In genomic region chr4:152385551-152385950, GRCh38 we compare ENCODE assay signal across 9 cellular contexts.
DNase-seq lines count a peak whose midpoint lies in the region; ATAC-seq and TF ChIP-seq lines count a peak whose summit lies in the region.
"Had no signal": no experiment of that assay in that cellular context is flagged by ENCODE, and none has a peak within 500 bp of the region (broad histone marks: within the 10 kb centered on the region; RNA-seq: fewer than 3 reads in every experiment).

No MANE protein-coding gene starts in this region.

- no peaks in the 10 kb centered on the region for H3K4me1 ChIP-seq in HCT116 (ENCODE audit: control insufficient read depth in 1 of 2, insufficient read depth in 2 of 2, low read length in 2 of 2)
- H3K4me1 ChIP-seq in right lobe of liver = peaks cover 0 to 13% (median 0%) of the 10 kb centered on the region in 4 donors

- H3K27ac ChIP-seq in HCT116 (ENCODE audit: low read depth, low read length) (no peak overlapping the region), right lobe of liver (no peak overlapping the region)

- H3K9me3 ChIP-seq in HCT116 (ENCODE audit: control insufficient read depth in 1 of 2, insufficient read depth in 1 of 2, low read depth in 1 of 2, low read length in 2 of 2) (no peaks in the 10 kb centered on the region), right lobe of liver (no peaks in the 10 kb centered on the region)

- TF ChIP-seq RAD21 in HCT116 (IDR thresholded peaks at IDR 0.05; ENCODE audit: low read depth) = peak; percentile 69

- no TSS peak for BruUV-seq in HCT116 (replicated peaks; lab: Mats Ljungman, UMichigan)

- H3K36me3 ChIP-seq in HCT116 (ENCODE audit: control insufficient read depth in 1 of 2, insufficient read depth in 2 of 2, low read length in 2 of 2) = no peaks in the 10 kb centered on the region
- H3K36me3 ChIP-seq in right lobe of liver = no peaks in the 10 kb centered on the region

- no peaks in the 10 kb centered on the region for H3K9me2 ChIP-seq in HCT116 (ENCODE audit: insufficient read depth)

- intact Hi-C loops in HCT116 (cut with micrococcal nuclease) = no loop called here
- intact Hi-C loops in right lobe of liver (cut with DNase I) = no loop called here

- in situ Hi-C loops in astrocyte of the cerebellum (cut with HindIII; ENCODE audit: low sequenced_read_pairs) = no loop called here

- no peak overlapping the region for H3K4me3 Mint-ChIP-seq in stimulated activated naive CD8-positive, alpha-beta T cell treated with anti-CD3 and anti-CD28 coated beads, Interleukin-15, amount 100 ng/mL, for 72 hours
- H3K4me3 Mint-ChIP-seq: dendritic cell treated with granulocyte-macrophage colony-stimulating factor and Interleukin-4, amounts not matched to agents 40 ng/mL and 50 ng/mL, for 4 days had no signal

- H3K79me2 ChIP-seq in HCT116 (ENCODE audit: insufficient read depth, low read length) = peaks cover 23% of the 10 kb centered on the region

- H3K27me3 Mint-ChIP-seq in stimulated activated naive CD8-positive, alpha-beta T cell treated with anti-CD3 and anti-CD28 coated beads, Interleukin-15, amount 100 ng/mL, for 72 hours = no peaks in the 10 kb centered on the region
- H3K27me3 Mint-ChIP-seq: dendritic cell treated with granulocyte-macrophage colony-stimulating factor and Interleukin-4, amounts not matched to agents 40 ng/mL and 50 ng/mL, for 4 days had no signal

- ATAC-seq in HCT116 (peak; percentile 54; the same call in 1 of the 2 replicates), right lobe of liver (peak; percentile 45 to 63 (median 52)), HG02678 (IDR thresholded peaks at IDR 0.05; ENCODE audit: unreplicated experiment) (no peak), GM18858 (IDR thresholded peaks at IDR 0.05; ENCODE audit: unreplicated experiment) (no peak)
- no peak for ATAC-seq in stimulated activated naive CD8-positive, alpha-beta T cell treated with anti-CD3 and anti-CD28 coated beads, Interleukin-15, amount 100 ng/mL, for 72 hours

- POLR2A ChIA-PET in HCT116 (lab: Charles Lee) = no interaction called here

- H3K4me3 ChIP-seq in HCT116 (replicated peaks in 1 of 2; ENCODE audit: low read depth in 1 of 2, low read length in 2 of 2) (no peak overlapping the region), astrocyte of the cerebellum (ENCODE audit: low read depth, low read length) (no peak overlapping the region), right lobe of liver (no peak overlapping the region)

- RAD21 ChIA-PET in HCT116 (lab: Charles Lee; ENCODE audit: low non-redundant PET in 1 of 2, low total read pairs in 2 of 2, uncharacterized antibody in 2 of 2, unreplicated experiment in 2 of 2) = interaction anchor here in 1 of 2 experiments (0.6 kb wide), 1 partner anchor 1269 kb away, joined by 3 read pairs; no protein-coding TSS in a partner anchor

- no peak overlapping the region for H3K27ac Mint-ChIP-seq in stimulated activated naive CD8-positive, alpha-beta T cell treated with anti-CD3 and anti-CD28 coated beads, Interleukin-15, amount 100 ng/mL, for 72 hours
- H3K27ac Mint-ChIP-seq: dendritic cell treated with granulocyte-macrophage colony-stimulating factor and Interleukin-4, amounts not matched to agents 40 ng/mL and 50 ng/mL, for 4 days had no signal

- TF ChIP-seq CTCF in HCT116 (IDR thresholded peaks at IDR 0.05 in 2 of 3, conservative IDR thresholded peaks at IDR 0.05 in 1 of 3; ENCODE audit: borderline replicate concordance in 1 of 3, insufficient read depth in 1 of 3, low read depth in 2 of 3, low read length in 2 of 3) (peak; percentile 34 to 68 (median 58); a peak in 5 of 6 replicates), astrocyte of the cerebellum (IDR thresholded peaks at IDR 0.05; ENCODE audit: low read depth, low read length, missing control alignments) (peak; percentile 65), right lobe of liver (IDR thresholded peaks at IDR 0.05) (peak; percentile 55 to 64 (median 64))

- peaks cover 14% of the 10 kb centered on the region for H3K4me1 Mint-ChIP-seq in stimulated activated naive CD8-positive, alpha-beta T cell treated with anti-CD3 and anti-CD28 coated beads, Interleukin-15, amount 100 ng/mL, for 72 hours

- 0 out of 2 replicates have a peak, but pooled peaks cover 3% of the 10 kb centered on the region for H4K20me1 ChIP-seq in HCT116 (ENCODE audit: insufficient read depth)

- H3K27me3 ChIP-seq in HCT116 (ENCODE audit: insufficient read depth, low read length) = no peaks in the 10 kb centered on the region
- no peaks in the 10 kb centered on the region for H3K27me3 ChIP-seq in right lobe of liver

- no peak overlapping the region for H3K4me2 ChIP-seq in HCT116 (ENCODE audit: low read length)

- no peaks in the 10 kb centered on the region for H3K9me3 Mint-ChIP-seq in stimulated activated naive CD8-positive, alpha-beta T cell treated with anti-CD3 and anti-CD28 coated beads, Interleukin-15, amount 100 ng/mL, for 72 hours
- H3K9me3 Mint-ChIP-seq: dendritic cell treated with granulocyte-macrophage colony-stimulating factor and Interleukin-4, amounts not matched to agents 40 ng/mL and 50 ng/mL, for 4 days had no signal

- TF ChIP-seq POLR2A in HCT116 (IDR thresholded peaks at IDR 0.05; ENCODE audit: borderline replicate concordance, extremely low read depth, insufficient read depth, insufficient read length) = no peak
- TF ChIP-seq POLR2A in right lobe of liver (IDR thresholded peaks at IDR 0.05) = no peak

- 0% methylated on average over 1 of the region's 1 CpG for WGBS in right lobe of liver (ENCODE audit: insufficient coverage, low coverage, low lambda C conversion rate, missing lambda C conversion rate)

- CTCF ChIA-PET in HCT116 (lab: Charles Lee) = interaction anchor here (1.2 to 1.4 kb wide), 3 partner anchors 13 to 21 kb away, joined by 3 to 4 read pairs (median 3); no protein-coding TSS in a partner anchor

- H2AFZ ChIP-seq in HCT116 (ENCODE audit: low read depth, low read length, poor library complexity, severe bottlenecking) = no peak overlapping the region

- no peak overlapping the region for H3K9ac ChIP-seq in HCT116 (ENCODE audit: low read length)

- DNase-seq in AML-193 (lab: John Stamatoyannopoulos, UW) (peak; percentile 27 to 35), HCT116 (ENCODE audit: low read depth, low spot score) (no peak), astrocyte of the cerebellum (ENCODE audit: low read depth) (no peak), right lobe of liver (no peak), T1000 (lab: John Stamatoyannopoulos, UW) (no peak)
- DNase-seq in stimulated activated naive CD8-positive, alpha-beta T cell treated with anti-CD3 and anti-CD28 coated beads, Interleukin-15, amount 100 ng/mL, for 72 hours = no peak

TF ChIP-seq in HCT116, 20 proteins besides CTCF, POLR2A, EP300 and RAD21:
- TF ChIP-seq, protein P1, sequence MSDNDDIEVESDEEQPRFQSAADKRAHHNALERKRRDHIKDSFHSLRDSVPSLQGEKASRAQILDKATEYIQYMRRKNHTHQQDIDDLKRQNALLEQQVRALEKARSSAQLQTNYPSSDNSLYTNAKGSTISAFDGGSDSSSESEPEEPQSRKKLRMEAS (IDR thresholded peaks at IDR 0.05) = no peak
- no peak for TF ChIP-seq SP1 (IDR thresholded peaks at IDR 0.05; ENCODE audit: low read depth)
- TF ChIP-seq CEBPB (IDR thresholded peaks at IDR 0.05; ENCODE audit: low read depth) = no peak
- TF ChIP-seq TCF7L2 (IDR thresholded peaks at IDR 0.05; ENCODE audit: borderline replicate concordance, extremely low read depth, insufficient read depth, insufficient read length) = no peak
- no peak for TF ChIP-seq POLR2AphosphoS5 (IDR thresholded peaks at IDR 0.05; ENCODE audit: low read depth, low read length)
- TF ChIP-seq ZNF274 (IDR thresholded peaks at IDR 0.05; ENCODE audit: low read depth, low read length) = no peak

Comparison
In these comparisons a context has a peak if more than half of its experiments do, and no peak if none do; other contexts are left out.
1. DNase-seq: peak in AML-193 (2 of 2); none in HCT116 (single experiment), astrocyte of the cerebellum (single experiment), right lobe of liver (0 of 3), stimulated activated naive CD8-positive, alpha-beta T cell treated with anti-CD3 and anti-CD28 coated beads, Interleukin-15, amount 100 ng/mL, for 72 hours (0 of 2) and T1000 (single experiment).
2. ATAC-seq: peak in HCT116 (single experiment) and right lobe of liver (4 of 4); none in HG02678 (single experiment), stimulated activated naive CD8-positive, alpha-beta T cell treated with anti-CD3 and anti-CD28 coated beads, Interleukin-15, amount 100 ng/mL, for 72 hours (single experiment) and GM18858 (single experiment).
3. Peak in every context shown above with its lines, with median percentiles within 50 percentile points of each other: CTCF ChIP-seq.